ENCODE assay signal across 20 cellular contexts in genomic region chr14:59293934-59294661, GRCh38.
DNase-seq lines count a peak whose midpoint lies in the region; ATAC-seq and TF ChIP-seq lines count a peak whose summit lies in the region.
"Had no signal": no experiment of that assay in that cellular context is flagged by ENCODE, and none has a peak within 500 bp of the region (broad histone marks: within the 10 kb centered on the region; RNA-seq: fewer than 3 reads in every experiment).

No MANE protein-coding gene starts in this region.

- H3K27ac ChIP-seq in right atrium auricular region, result peak overlapping the region; percentile 32 to 73
- H3K27ac ChIP-seq: epithelial cell of prostate had no signal

- H3K4me1 ChIP-seq in right atrium auricular region, result peaks cover 0 to 49% of the 10 kb centered on the region in 2 donors

- DNase-seq in Right ventricle myocardium inferior (ENCODE audit: missing footprints) (peak; percentile 68), cardiac septum (ENCODE audit: low spot score) (no peak), right atrium auricular region (ENCODE audit: low spot score) (peak; percentile 80), sciatic nerve (ENCODE audit: low spot score) (no peak), SKM-1 treated with dmso at 0.1 percent for 144 hours (lab: John Stamatoyannopoulos, UW; ENCODE audit: unreplicated experiment) (no peak), NCI-H345 (lab: John Stamatoyannopoulos, UW) (no peak), NCI-H226 (no peak)
- DNase-seq: 8988T; activated CD4-positive, alpha-beta T cell treated with anti-CD3 and anti-CD28 coated beads, Interleukin-2, amount 50 U/mL, for 4 hours; activated T-cell treated with anti-CD3 and anti-CD28 coated beads, Interleukin-2, amount 50 U/mL, for 72 hours; adrenal gland; DMS79 treated with DMSO at 0.1 percent for 48 hours; HCEC 1CT; head of caudate nucleus; naive thymus-derived CD4-positive, alpha-beta T cell; NCI-H1105 treated with DMSO at 0.1 percent for 48 hours; SHP77 treated with DMSO at 0.1 percent for 48 hours; stimulated activated CD4-positive, alpha-beta T cell treated with anti-CD3 and anti-CD28 coated beads, Interleukin-4, amount 100 ng/mL, for 24 hours had no signal

- H3K9me3 ChIP-seq in right atrium auricular region, result no peaks in the 10 kb centered on the region
- H3K9me3 ChIP-seq: adrenal gland had no signal

- no peak overlapping the region for H3K4me3 ChIP-seq in right atrium auricular region
- H3K4me3 ChIP-seq: adrenal gland had no signal

- intact Hi-C loops in Right ventricle myocardium inferior (cut with DNase I), result no loop called here
- intact Hi-C loops in cardiac septum (cut with DNase I), result loop anchor here (2.0 kb wide), 1 partner anchor 17 kb away; no protein-coding TSS in a partner anchor
- intact Hi-C loops in sciatic nerve (cut with DNase I), result no loop called here

- TF ChIP-seq CTCF in right atrium auricular region (IDR thresholded peaks at IDR 0.05), result no peak

- ATAC-seq in Right ventricle myocardium inferior (peak; percentile 87), sciatic nerve (peak; percentile 72), HG03045 (IDR thresholded peaks at IDR 0.05; ENCODE audit: unreplicated experiment) (no peak)
- ATAC-seq: activated T-cell treated with anti-CD3 and anti-CD28 coated beads, Interleukin-2, amount 50 U/mL, for 72 hours; naive thymus-derived CD4-positive, alpha-beta T cell had no signal

- peaks cover 20% of the 10 kb centered on the region for H3K36me3 ChIP-seq in right atrium auricular region

- H3K27me3 ChIP-seq in right atrium auricular region, result no peaks in the 10 kb centered on the region
- H3K27me3 ChIP-seq: adrenal gland had no signal

Comparison
In these comparisons a context has a peak if more than half of its experiments do, and no peak if none do; other contexts are left out.
1. DNase-seq: peak in Right ventricle myocardium inferior (single experiment) and right atrium auricular region (single experiment); none in cardiac septum (single experiment), sciatic nerve (single experiment), SKM-1 treated with dmso at 0.1 percent for 144 hours (single experiment), NCI-H345 (single experiment) and NCI-H226 (single experiment).